Comparison of ENCODE assay signal across 25 cellular contexts in the genomic region with DNA sequence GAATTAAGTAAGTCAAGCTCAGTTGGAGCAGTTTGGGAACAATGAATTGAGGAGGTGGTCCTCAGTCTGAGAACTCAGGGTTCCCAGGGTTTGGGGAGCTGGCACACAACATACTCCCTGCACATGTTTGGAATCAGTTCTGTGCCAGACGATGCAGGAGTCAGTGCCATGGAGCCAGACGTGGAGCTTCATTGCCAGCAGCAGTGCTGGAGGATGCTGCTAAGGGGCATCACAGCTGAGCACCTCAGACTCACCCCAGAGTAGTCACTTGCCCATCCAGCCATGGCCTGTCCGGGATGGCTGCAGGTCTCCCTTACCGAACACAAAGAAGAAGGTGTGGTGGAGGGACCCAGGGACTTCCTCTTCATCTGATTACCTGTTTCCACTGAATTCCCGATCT. TPM values are rescaled to one million over a fixed set of nuclear protein-coding genes. Genes with fewer than 3 reads are reported as not detected.
DNase-seq lines count a peak whose midpoint lies in the region; ATAC-seq and TF ChIP-seq lines count a peak whose summit lies in the region.
"Had no signal": no experiment of that assay in that cellular context is flagged by ENCODE, and none has a peak within 500 bp of the region (broad histone marks: within the 10 kb centered on the region; RNA-seq: fewer than 3 reads in every experiment).

No MANE protein-coding gene starts in this region.

- TF ChIP-seq CTCF in breast epithelium (IDR thresholded peaks at IDR 0.05) = no peak

- CTCF ChIA-PET in T-cell (lab: Charles Lee) = interaction anchor here in 1 of 2 donors (0.6 to 1.2 kb wide), 5 partner anchors 10 to 1618 kb away, joined by 3 to 8 read pairs (median 3); a partner anchor contains a TSS

- ATAC-seq in activated T-cell treated with anti-CD3 and anti-CD28 coated beads, Interleukin-2, amount 50 U/mL, for 4 hours = no peak
- ATAC-seq in T-cell (replicated peaks in 1 of 4) = peak in 2 of 4 experiments; percentile 3 to 5
- no peak for ATAC-seq in activated naive CD8-positive, alpha-beta T cell treated with anti-CD3 and anti-CD28 coated beads, Interleukin-2, amount 10 ng/mL, durations not matched to agents 7 days and 5 days (ENCODE audit: low read depth)
- ATAC-seq in stimulated activated effector memory CD8-positive, alpha-beta T cell treated with anti-CD3 and anti-CD28 coated beads, Interleukin-12 subunit alpha, Interleukin-12 subunit beta, amount 100 ng/mL, for 72 hours = peak; percentile 15
- ATAC-seq: esophagus mucosa, Panc1, sciatic nerve had no signal

- H3K4me3 Mint-ChIP-seq in activated T-cell treated with anti-CD3 and anti-CD28 coated beads, Interleukin-2, amount 50 U/mL, for 4 hours = peak overlapping the region; percentile 90
- peak overlapping the region; percentile 93 to 99 (median 93) for H3K4me3 Mint-ChIP-seq in T-cell
- peak overlapping the region; percentile 98 for H3K4me3 Mint-ChIP-seq in activated naive CD8-positive, alpha-beta T cell treated with anti-CD3 and anti-CD28 coated beads, Interleukin-2, amount 10 ng/mL, durations not matched to agents 7 days and 5 days
- H3K4me3 Mint-ChIP-seq in stimulated activated effector memory CD8-positive, alpha-beta T cell treated with anti-CD3 and anti-CD28 coated beads, Interleukin-12 subunit alpha, Interleukin-12 subunit beta, amount 100 ng/mL, for 72 hours = peak overlapping the region; percentile 74
- H3K4me3 Mint-ChIP-seq: mesothelial cell of epicardium, neural crest cell had no signal

- no peaks in the 10 kb centered on the region for H3K27me3 Mint-ChIP-seq in activated T-cell treated with anti-CD3 and anti-CD28 coated beads, Interleukin-2, amount 50 U/mL, for 4 hours (ENCODE audit: low read depth)
- no peaks in the 10 kb centered on the region for H3K27me3 Mint-ChIP-seq in T-cell
- H3K27me3 Mint-ChIP-seq in activated naive CD8-positive, alpha-beta T cell treated with anti-CD3 and anti-CD28 coated beads, Interleukin-2, amount 10 ng/mL, durations not matched to agents 7 days and 5 days = peaks cover 2% of the 10 kb centered on the region

- POLR2A ChIA-PET in T-cell (lab: Charles Lee) = interaction anchor here in 1 of 2 donors (0.6 kb wide), 1 partner anchor 60 kb away, joined by 3 read pairs; a partner anchor contains a TSS
- POLR2A ChIA-PET in activated naive CD8-positive, alpha-beta T cell treated with anti-CD3 and anti-CD28 coated beads, Interleukin-2, amount 10 ng/mL, durations not matched to agents 7 days and 5 days (lab: Charles Lee) = interaction anchor here (1.7 to 4.5 kb wide), 4 partner anchors 9 to 294 kb away, joined by 5 to 38 read pairs (median 14); a partner anchor contains a TSS

- H3K27ac ChIP-seq in breast epithelium = no peak overlapping the region
- H3K27ac ChIP-seq: BLaER1 treated with 17β-estradiol and CSF1 and Interleukin-3, amounts not matched to agents 10 nM and 100 nM; hepatocyte; testis had no signal

- intact Hi-C loops in breast epithelium (cut with DNase I; ENCODE audit: low total_unique reads) = loop anchor here (1.0 kb wide), 1 partner anchor 9 kb away; no protein-coding TSS in a partner anchor

- H3K36me3 ChIP-seq in breast epithelium = no peaks in the 10 kb centered on the region
- H3K36me3 ChIP-seq: MG63 had no signal

- DNase-seq in activated T-cell treated with anti-CD3 and anti-CD28 coated beads, Interleukin-2, amount 50 U/mL, for 4 hours = no peak
- no peak for DNase-seq in activated T-cell treated with anti-CD3 and anti-CD28 coated beads for 4 hours
- no peak for DNase-seq in T-cell
- DNase-seq in activated naive CD8-positive, alpha-beta T cell treated with anti-CD3 and anti-CD28 coated beads, Interleukin-2, amount 10 ng/mL, durations not matched to agents 7 days and 5 days = no peak
- DNase-seq in stimulated activated effector memory CD8-positive, alpha-beta T cell treated with anti-CD3 and anti-CD28 coated beads, Interleukin-12 subunit alpha, Interleukin-12 subunit beta, amount 100 ng/mL, for 72 hours (ENCODE audit: low spot score in 2 of 2) = peak in 1 of 2 donors; percentile 50
- DNase-seq in stimulated activated CD4-positive, alpha-beta T cell treated with anti-CD3 and anti-CD28 coated beads, Interleukin-15, amount 100 ng/mL, for 24 hours = no peak
- DNase-seq in breast epithelium (ENCODE audit: low spot score in 2 of 2) = no peak
- DNase-seq in GM03348 (ENCODE audit: low spot score) = no peak
- DNase-seq: activated effector memory CD4-positive, alpha-beta T cell treated with Interleukin-2 at 50 U/mL for 16 hours; cerebellar nuclear complex; foreskin melanocyte; HCEC 1CT; left ventricle myocardium inferior; MG63; NCI-H146; NCI-H510A treated with DMSO at 0.1 percent for 48 hours; testis had no signal

- H3K4me1 Mint-ChIP-seq in activated T-cell treated with anti-CD3 and anti-CD28 coated beads, Interleukin-2, amount 50 U/mL, for 4 hours (ENCODE audit: low read depth) = peaks cover 97% of the 10 kb centered on the region
- H3K4me1 Mint-ChIP-seq in T-cell = peaks cover 97 to 98% (median 97%) of the 10 kb centered on the region in 3 donors
- H3K4me1 Mint-ChIP-seq in activated naive CD8-positive, alpha-beta T cell treated with anti-CD3 and anti-CD28 coated beads, Interleukin-2, amount 10 ng/mL, durations not matched to agents 7 days and 5 days = peaks cover 83% of the 10 kb centered on the region
- peaks cover 93% of the 10 kb centered on the region for H3K4me1 Mint-ChIP-seq in stimulated activated effector memory CD8-positive, alpha-beta T cell treated with anti-CD3 and anti-CD28 coated beads, Interleukin-12 subunit alpha, Interleukin-12 subunit beta, amount 100 ng/mL, for 72 hours
- H3K4me1 Mint-ChIP-seq: mesothelial cell of epicardium, neural crest cell had no signal

- H3K4me3 ChIP-seq in breast epithelium = no peak overlapping the region
- H3K4me3 ChIP-seq: BLaER1 treated with 17β-estradiol and CSF1 and Interleukin-3, amounts not matched to agents 10 nM and 100 nM; hepatocyte; MG63; testis had no signal

- H3K4me1 ChIP-seq in breast epithelium = no peaks in the 10 kb centered on the region

- H3K27me3 ChIP-seq in breast epithelium = no peaks in the 10 kb centered on the region
- H3K27me3 ChIP-seq: BLaER1 treated with 17β-estradiol and CSF1 and Interleukin-3, amounts not matched to agents 10 nM and 100 nM; MG63; testis had no signal

- H3K9me3 Mint-ChIP-seq in activated T-cell treated with anti-CD3 and anti-CD28 coated beads, Interleukin-2, amount 50 U/mL, for 4 hours = peaks cover 3% of the 10 kb centered on the region
- H3K9me3 Mint-ChIP-seq in T-cell = no peaks in the 10 kb centered on the region
- no peaks in the 10 kb centered on the region for H3K9me3 Mint-ChIP-seq in activated naive CD8-positive, alpha-beta T cell treated with anti-CD3 and anti-CD28 coated beads, Interleukin-2, amount 10 ng/mL, durations not matched to agents 7 days and 5 days
- H3K9me3 Mint-ChIP-seq in stimulated activated effector memory CD8-positive, alpha-beta T cell treated with anti-CD3 and anti-CD28 coated beads, Interleukin-12 subunit alpha, Interleukin-12 subunit beta, amount 100 ng/mL, for 72 hours = no peaks in the 10 kb centered on the region
- H3K9me3 Mint-ChIP-seq: mesothelial cell of epicardium, neural crest cell had no signal

- peak overlapping the region; percentile 94 to 99 for H3K27ac Mint-ChIP-seq in T-cell
- peak overlapping the region; percentile 78 for H3K27ac Mint-ChIP-seq in activated naive CD8-positive, alpha-beta T cell treated with anti-CD3 and anti-CD28 coated beads, Interleukin-2, amount 10 ng/mL, durations not matched to agents 7 days and 5 days
- H3K27ac Mint-ChIP-seq in stimulated activated effector memory CD8-positive, alpha-beta T cell treated with anti-CD3 and anti-CD28 coated beads, Interleukin-12 subunit alpha, Interleukin-12 subunit beta, amount 100 ng/mL, for 72 hours = peak overlapping the region; percentile 91
- H3K27ac Mint-ChIP-seq: mesothelial cell of epicardium had no signal

- TF ChIP-seq POLR2A in breast epithelium (IDR thresholded peaks at IDR 0.05) = no peak

- H3K9me3 ChIP-seq in breast epithelium = no peaks in the 10 kb centered on the region
- H3K9me3 ChIP-seq: left ventricle myocardium inferior, MG63, testis had no signal

- H3K36me3 Mint-ChIP-seq in activated T-cell treated with anti-CD3 and anti-CD28 coated beads, Interleukin-2, amount 50 U/mL, for 4 hours (ENCODE audit: insufficient read depth) = peaks cover 46% of the 10 kb centered on the region
- H3K36me3 Mint-ChIP-seq in T-cell = peaks cover 59% of the 10 kb centered on the region
- H3K36me3 Mint-ChIP-seq in activated naive CD8-positive, alpha-beta T cell treated with anti-CD3 and anti-CD28 coated beads, Interleukin-2, amount 10 ng/mL, durations not matched to agents 7 days and 5 days = peaks cover 64% of the 10 kb centered on the region
- H3K36me3 Mint-ChIP-seq in stimulated activated effector memory CD8-positive, alpha-beta T cell treated with anti-CD3 and anti-CD28 coated beads, Interleukin-12 subunit alpha, Interleukin-12 subunit beta, amount 100 ng/mL, for 72 hours = peaks cover 88% of the 10 kb centered on the region
- H3K36me3 Mint-ChIP-seq: mesothelial cell of epicardium had no signal

RNA-seq across cellular contexts. Expression of a gene that starts 7.9 kb away (rescaled TPM):
- total RNA-seq in activated T-cell treated with anti-CD3 and anti-CD28 coated beads, Interleukin-2, amount 50 U/mL, for 4 hours = 10 to 100 TPM; 44.1 to 52.2 (median 50.2) TPM
- total RNA-seq in T-cell (100 to 1,000 TPM in 3 of 5 donors, 10 to 100 TPM in 2; 82.8 to 271 (median 248) TPM), breast epithelium (10 to 100 TPM; 18.7 to 36.0 (median 30.5) TPM)
- total RNA-seq in activated naive CD8-positive, alpha-beta T cell treated with anti-CD3 and anti-CD28 coated beads, Interleukin-2, amount 10 ng/mL, durations not matched to agents 7 days and 5 days = 100 to 1,000 TPM; 112 to 123 TPM
- total RNA-seq: mesothelial cell of epicardium had no signal

RNA-seq across cellular contexts. Expression of a gene that starts 28.7 kb away (rescaled TPM):
- total RNA-seq in activated T-cell treated with anti-CD3 and anti-CD28 coated beads, Interleukin-2, amount 50 U/mL, for 4 hours = 1 to 10 TPM; 2.1 to 2.7 (median 2.1) TPM
- total RNA-seq in T-cell (10 to 100 TPM; 23.5 to 99.9 (median 76.8) TPM), breast epithelium (1 to 10 TPM; 3.5 to 9.0 (median 6.6) TPM)
- total RNA-seq in activated naive CD8-positive, alpha-beta T cell treated with anti-CD3 and anti-CD28 coated beads, Interleukin-2, amount 10 ng/mL, durations not matched to agents 7 days and 5 days = 10 to 100 TPM; 42.1 to 43.0 TPM
- total RNA-seq: astrocyte, hepatocyte, mesothelial cell of epicardium, neural crest cell had no signal

RNA-seq across cellular contexts. Expression of a gene that starts 55.1 kb away (rescaled TPM):
- total RNA-seq in activated T-cell treated with anti-CD3 and anti-CD28 coated beads, Interleukin-2, amount 50 U/mL, for 4 hours = under 1 TPM; 0.24 to 0.58 (median 0.33) TPM
- under 1 TPM in 4 of 5 donors, not detected in 1; 0.30 to 0.92 (median 0.63) TPM for total RNA-seq in T-cell
- under 1 TPM; 0.61 to 0.82 TPM for total RNA-seq in activated naive CD8-positive, alpha-beta T cell treated with anti-CD3 and anti-CD28 coated beads, Interleukin-2, amount 10 ng/mL, durations not matched to agents 7 days and 5 days
- total RNA-seq in breast epithelium = 100 to 1,000 TPM in 1 of 3 donors, 10 to 100 TPM in 2; 49.1 to 105 (median 75.5) TPM

RNA-seq across cellular contexts. Expression of a gene that starts 55.5 kb away (rescaled TPM):
- under 1 TPM; 0.20 to 0.24 (median 0.22) TPM for total RNA-seq in activated T-cell treated with anti-CD3 and anti-CD28 coated beads, Interleukin-2, amount 50 U/mL, for 4 hours
- under 1 TPM in 3 of 5 donors, not detected in 2; 0.43 to 0.79 (median 0.73) TPM for total RNA-seq in T-cell
- under 1 TPM in 1 of 2 experiments, not detected in 1; 0.54 TPM for total RNA-seq in activated naive CD8-positive, alpha-beta T cell treated with anti-CD3 and anti-CD28 coated beads, Interleukin-2, amount 10 ng/mL, durations not matched to agents 7 days and 5 days
- total RNA-seq in breast epithelium = 10 to 100 TPM; 28.3 to 66.5 (median 42.6) TPM
- total RNA-seq: astrocyte had no signal

RNA-seq across cellular contexts. Expression of a gene that starts 59.6 kb away (rescaled TPM):
- 10 to 100 TPM; 19.7 to 22.7 (median 19.8) TPM for total RNA-seq in activated T-cell treated with anti-CD3 and anti-CD28 coated beads, Interleukin-2, amount 50 U/mL, for 4 hours
- total RNA-seq in T-cell = 100 to 1,000 TPM in 4 of 5 donors, 10 to 100 TPM in 1; 83.2 to 226 (median 183) TPM
- total RNA-seq in activated naive CD8-positive, alpha-beta T cell treated with anti-CD3 and anti-CD28 coated beads, Interleukin-2, amount 10 ng/mL, durations not matched to agents 7 days and 5 days = 100 to 1,000 TPM; 139 to 140 TPM
- total RNA-seq in breast epithelium = 10 to 100 TPM in 2 of 3 donors, 1 to 10 TPM in 1; 9.2 to 18.2 (median 10.7) TPM
- total RNA-seq: astrocyte, mesothelial cell of epicardium, neural crest cell had no signal

Comparison
In these comparisons a context has a peak if more than half of its experiments do, and no peak if none do; other contexts are left out.
1. RNA of a gene that starts 55.1 kb away (total RNA-seq): 49.1 to 105 TPM in breast epithelium; 0.61 to 0.82 TPM in activated naive CD8-positive, alpha-beta T cell treated with anti-CD3 and anti-CD28 coated beads, Interleukin-2, amount 10 ng/mL, durations not matched to agents 7 days and 5 days, 0.30 to 0.92 TPM in T-cell and 0.24 to 0.58 TPM in activated T-cell treated with anti-CD3 and anti-CD28 coated beads, Interleukin-2, amount 50 U/mL, for 4 hours; every median in the first group is over 10 times any median in the second.
2. Peak in every context shown above with its lines, with median percentiles within 50 percentile points of each other: H3K4me3 Mint-ChIP-seq and H3K27ac Mint-ChIP-seq.